In the genomic region with DNA sequence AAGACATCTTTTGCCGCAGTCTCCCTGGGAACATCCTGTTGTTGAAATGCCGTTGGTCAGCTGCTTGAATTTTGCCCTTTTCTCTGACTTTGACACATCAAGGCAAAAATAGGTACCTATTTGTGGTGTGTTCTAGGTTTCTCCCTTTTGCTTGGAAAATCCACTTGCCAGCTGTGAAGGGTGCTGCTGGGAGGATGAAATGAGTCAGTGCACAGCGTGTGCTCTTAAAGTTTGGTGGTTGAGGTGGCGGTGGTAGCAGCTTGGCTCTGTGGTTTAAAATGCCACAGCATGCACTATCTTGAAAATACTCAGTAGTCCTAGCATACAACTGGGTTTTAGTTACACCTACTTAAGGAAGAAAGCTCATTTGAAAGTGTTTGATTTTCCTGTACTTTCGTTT, we compare ENCODE assay signal across 8 cellular contexts.
DNase-seq lines count a peak whose midpoint lies in the region; ATAC-seq and TF ChIP-seq lines count a peak whose summit lies in the region.

No MANE protein-coding gene starts in this region.

- H3K9me3 Mint-ChIP-seq in stimulated activated naive CD8-positive, alpha-beta T cell treated with anti-CD3 and anti-CD28 coated beads, Interleukin-15, Interleukin-2, amounts not matched to agents 100 ng/mL and 50 ng/mL, for 24 hours = no peaks in the 10 kb centered on the region

- peak overlapping the region; percentile 98 for H3K27ac Mint-ChIP-seq in stimulated activated naive CD8-positive, alpha-beta T cell treated with anti-CD3 and anti-CD28 coated beads, Interleukin-15, Interleukin-2, amounts not matched to agents 100 ng/mL and 50 ng/mL, for 24 hours

- H3K27me3 ChIP-seq in brain microvascular endothelial cell (replicated peaks) = no peaks in the 10 kb centered on the region

- 69% methylated on average over 3 of the region's 5 CpGs; no CpG with 5 or more reads in 1 of the 2 experiments for WGBS in mesodermal cell (ENCODE audit: insufficient coverage in 2 of 2), 2 experiments

- peaks cover 90% of the 10 kb centered on the region for H3K4me1 Mint-ChIP-seq in stimulated activated naive CD8-positive, alpha-beta T cell treated with anti-CD3 and anti-CD28 coated beads, Interleukin-15, Interleukin-2, amounts not matched to agents 100 ng/mL and 50 ng/mL, for 24 hours (ENCODE audit: low read depth)

- no peak for TF ChIP-seq CTCF in brain microvascular endothelial cell (IDR thresholded peaks at IDR 0.05; ENCODE audit: low read depth, low read length, missing control alignments)

- no peaks in the 10 kb centered on the region for H3K36me3 ChIP-seq in brain microvascular endothelial cell (replicated peaks)
- peaks cover 7% of the 10 kb centered on the region for H3K36me3 ChIP-seq in mesodermal cell (ENCODE audit: control insufficient read depth, insufficient read depth, low read length)

- H3K4me3 ChIP-seq in brain microvascular endothelial cell (ENCODE audit: low read depth, low read length) = no peak overlapping the region
- H3K4me3 ChIP-seq in mesodermal cell (ENCODE audit: extremely low read depth, insufficient read depth, low read length, poor library complexity, severe bottlenecking) = no peak overlapping the region

- H3K36me3 Mint-ChIP-seq in stimulated activated naive CD8-positive, alpha-beta T cell treated with anti-CD3 and anti-CD28 coated beads, Interleukin-15, Interleukin-2, amounts not matched to agents 100 ng/mL and 50 ng/mL, for 24 hours (ENCODE audit: low read depth) = peaks cover 39% of the 10 kb centered on the region

- peak overlapping the region; percentile 100 for H3K27ac ChIP-seq in brain microvascular endothelial cell
- H3K27ac ChIP-seq in mesodermal cell (ENCODE audit: low read depth, low read length, severe bottlenecking) = peak overlapping the region; percentile 68

- H3K4me1 ChIP-seq in mesodermal cell (ENCODE audit: control insufficient read depth, insufficient read depth, low read length, poor library complexity, severe bottlenecking) = peaks cover 35% of the 10 kb centered on the region

- ATAC-seq in HG02610 (IDR thresholded peaks at IDR 0.05; ENCODE audit: unreplicated experiment) = peak; percentile 37
- ATAC-seq in HG02938 (IDR thresholded peaks at IDR 0.05; ENCODE audit: unreplicated experiment) = no peak

- H3K27me3 Mint-ChIP-seq in stimulated activated naive CD8-positive, alpha-beta T cell treated with anti-CD3 and anti-CD28 coated beads, Interleukin-15, Interleukin-2, amounts not matched to agents 100 ng/mL and 50 ng/mL, for 24 hours = peaks cover 3% of the 10 kb centered on the region

- in situ Hi-C loops in brain microvascular endothelial cell (cut with HindIII; ENCODE audit: low pct_ligation_motif_present, low sequenced_read_pairs) = no loop called here

- peak; percentile 8 for DNase-seq in T-helper 22 cell (ENCODE audit: low read depth)
- peak; percentile 87 for DNase-seq in brain microvascular endothelial cell
- no peak for DNase-seq in NCI-H510A treated with DMSO at 0.1 percent for 48 hours (lab: John Stamatoyannopoulos, UW)
- DNase-seq in NCI-H2081 treated with DMSO at 0.1 percent for 48 hours (lab: John Stamatoyannopoulos, UW) = no peak

- no peaks in the 10 kb centered on the region for H3K9me3 ChIP-seq in mesodermal cell (ENCODE audit: control insufficient read depth, low read length)

- H3K4me3 Mint-ChIP-seq in stimulated activated naive CD8-positive, alpha-beta T cell treated with anti-CD3 and anti-CD28 coated beads, Interleukin-15, Interleukin-2, amounts not matched to agents 100 ng/mL and 50 ng/mL, for 24 hours = peak overlapping the region; percentile 81

Comparison
In these comparisons a context has a peak if more than half of its experiments do, and no peak if none do; other contexts are left out.
1. DNase-seq: peak in T-helper 22 cell (single experiment) and brain microvascular endothelial cell (single experiment); none in NCI-H510A treated with DMSO at 0.1 percent for 48 hours (single experiment) and NCI-H2081 treated with DMSO at 0.1 percent for 48 hours (single experiment).